Comparison of ENCODE assay signal across 19 cellular contexts in the genomic region with DNA sequence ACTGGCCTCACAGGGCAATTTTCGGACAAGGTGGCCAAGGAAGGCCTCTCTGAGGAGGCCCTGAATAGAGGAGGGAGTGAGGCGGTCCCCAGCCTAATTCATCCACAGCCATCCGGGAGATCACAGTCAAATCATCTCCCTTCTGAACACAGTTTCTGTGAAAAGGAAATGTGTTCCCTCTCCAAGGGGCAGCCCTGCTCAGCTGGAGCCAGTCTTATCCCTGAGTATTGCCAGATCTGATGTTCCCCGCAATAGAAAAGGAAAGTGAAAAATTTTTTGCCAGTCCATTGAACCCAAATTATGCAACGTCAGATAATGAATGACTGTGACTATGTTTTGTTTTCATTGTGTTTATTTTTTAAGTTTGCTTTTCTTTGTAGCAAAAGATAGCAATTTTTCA.
DNase-seq lines count a peak whose midpoint lies in the region; ATAC-seq, FAIRE-seq and TF ChIP-seq lines count a peak whose summit lies in the region.
"Had no signal": no experiment of that assay in that cellular context is flagged by ENCODE, and none has a peak within 500 bp of the region (broad histone marks: within the 10 kb centered on the region; RNA-seq: fewer than 3 reads in every experiment).

No MANE protein-coding gene starts in this region.

- no peaks in the 10 kb centered on the region for H3K79me2 ChIP-seq in K562 (ENCODE audit: control insufficient read depth, insufficient read depth, low read length)

- no peak overlapping the region for H3K9ac ChIP-seq in K562 (ENCODE audit: insufficient read depth in 1 of 2, low read depth in 2 of 2, low read length in 2 of 2)

- no peaks in the 10 kb centered on the region for H3K4me1 ChIP-seq in K562 (replicated peaks in 1 of 2; ENCODE audit: control insufficient read depth in 2 of 2, insufficient read depth in 2 of 2, low read length in 2 of 2)
- H3K4me1 ChIP-seq in right lobe of liver: peaks cover 0 to 12% (median 5%) of the 10 kb centered on the region in 4 donors

- H3K36me3 Mint-ChIP-seq in HFFc6 (ENCODE audit: low read depth): peaks cover 17% of the 10 kb centered on the region

- CTCF ChIA-PET in K562 (lab: Yijun Ruan, JAX; ENCODE audit: low intra/inter-chr PET ratio): no interaction called here

- in situ Hi-C loops in K562 (cut with MboI): no loop called here

- no peaks in the 10 kb centered on the region for H3K9me1 ChIP-seq in K562 (ENCODE audit: control insufficient read depth, insufficient read depth, low read length)

- H3K27ac Mint-ChIP-seq in HFFc6: 0 out of 2 replicates have a peak overlapping the region, but pooled peaks have one; percentile 42
- H3K27ac Mint-ChIP-seq: stimulated activated effector memory CD8-positive, alpha-beta T cell treated with anti-CD3 and anti-CD28 coated beads, Interleukin-12 subunit alpha, Interleukin-12 subunit beta, amount 100 ng/mL, for 72 hours had no signal

- H3K27me3 Mint-ChIP-seq in HFFc6 (ENCODE audit: insufficient read depth): no peaks in the 10 kb centered on the region; the same call in none of the 2 replicates

- no peak for ATAC-seq in K562
- ATAC-seq in right lobe of liver: peak; percentile 43 to 73 (median 55)
- ATAC-seq in GM19035 (IDR thresholded peaks at IDR 0.05; ENCODE audit: unreplicated experiment): no peak
- ATAC-seq: activated T-cell treated with anti-CD3 and anti-CD28 coated beads, Interleukin-2, amount 50 U/mL, for 4 hours; stimulated activated effector memory CD8-positive, alpha-beta T cell treated with anti-CD3 and anti-CD28 coated beads, Interleukin-12 subunit alpha, Interleukin-12 subunit beta, amount 100 ng/mL, for 72 hours had no signal

- no peak for FAIRE-seq in K562 (lab: Jason Lieb, UNC)
- FAIRE-seq: colon, D721Med, urothelium cell line had no signal

- DNase-seq in AG20443 (ENCODE audit: low spot score) (peak; percentile 39), HFFc6 (no peak), K562 (ENCODE audit: extremely low read depth in 1 of 4, low spot score in 3 of 4) (no peak), right lobe of liver (no peak), cerebellum (ENCODE audit: low spot score) (no peak), NCI-H2171 treated with DMSO at 0.1 percent for 48 hours (lab: John Stamatoyannopoulos, UW) (no peak), activated gamma-delta T cell treated with Interleukin-2 at 50 U/mL for 16 hours (no peak)
- DNase-seq: activated T-cell treated with anti-CD3 and anti-CD28 coated beads, Interleukin-2, amount 50 U/mL, for 4 hours; NCI-H1930; NCI-H510A; occipital lobe; PC-9 had no signal

- H3K4me3 Mint-ChIP-seq in HFFc6: no peak overlapping the region
- H3K4me3 Mint-ChIP-seq: activated T-cell treated with anti-CD3 and anti-CD28 coated beads, Interleukin-2, amount 50 U/mL, for 4 hours; stimulated activated effector memory CD8-positive, alpha-beta T cell treated with anti-CD3 and anti-CD28 coated beads, Interleukin-12 subunit alpha, Interleukin-12 subunit beta, amount 100 ng/mL, for 72 hours had no signal

- POLR2A ChIA-PET in K562 (lab: Yijun Ruan, JAX): interaction anchor here (0.6 kb wide), 2 partner anchors 10 to 22 kb away, joined by 3 read pairs; no protein-coding TSS in a partner anchor

- H3K27ac ChIP-seq in K562 (ENCODE audit: extremely low read depth, low read depth, low read length): no peak overlapping the region
- H3K27ac ChIP-seq in right lobe of liver: peak overlapping the region in 1 of 3 donors; percentile 3
- H3K27ac ChIP-seq: PC-9, SK-N-MC had no signal

- H3K4me3 ChIP-seq in K562 (no peak overlapping the region), right lobe of liver (no peak overlapping the region)
- H3K4me3 ChIP-seq: PC-9, SK-N-MC, skin epidermis had no signal

- TF ChIP-seq POLR2A in K562 (conservative IDR thresholded peaks at IDR 0.05) (no peak), right lobe of liver (IDR thresholded peaks at IDR 0.05) (no peak)

- TF ChIP-seq RAD21 in K562 (CRISPR knock-in tag; conservative IDR thresholded peaks at IDR 0.05 in 1 of 2, IDR thresholded peaks at IDR 0.05 in 1 of 2): no peak

- no peaks in the 10 kb centered on the region for H3K9me3 Mint-ChIP-seq in HFFc6
- H3K9me3 Mint-ChIP-seq: activated T-cell treated with anti-CD3 and anti-CD28 coated beads, Interleukin-2, amount 50 U/mL, for 4 hours; stimulated activated effector memory CD8-positive, alpha-beta T cell treated with anti-CD3 and anti-CD28 coated beads, Interleukin-12 subunit alpha, Interleukin-12 subunit beta, amount 100 ng/mL, for 72 hours had no signal

- H3K4me2 ChIP-seq in K562 (ENCODE audit: insufficient read depth, low read length): no peak overlapping the region
- H3K4me2 ChIP-seq: PC-9 had no signal

- intact Hi-C loops in K562 (cut with micrococcal nuclease) (no loop called here), right lobe of liver (cut with DNase I) (no loop called here)

- TF ChIP-seq CTCF in HFFc6 (IDR thresholded peaks at IDR 0.05) (no peak), K562 (IDR thresholded peaks at IDR 0.05 in 2 of 3, conservative IDR thresholded peaks at IDR 0.05 in 1 of 3; ENCODE audit: insufficient read depth in 2 of 3, low read depth in 1 of 3, low read length in 3 of 3) (no peak), right lobe of liver (IDR thresholded peaks at IDR 0.05) (no peak)

- no peak for TF ChIP-seq EP300 in K562 (IDR thresholded peaks at IDR 0.05; ENCODE audit: low read length)

- no peak overlapping the region for H2AFZ ChIP-seq in K562 (ENCODE audit: low read depth, low read length)
- H2AFZ ChIP-seq: PC-9 had no signal

- no peaks in the 10 kb centered on the region for H4K20me1 ChIP-seq in K562 (replicated peaks; ENCODE audit: control insufficient read depth, insufficient read depth, low read length)

- H3K27me3 ChIP-seq in K562 (ENCODE audit: control insufficient read depth in 2 of 2, insufficient read depth in 2 of 2, low read length in 2 of 2) (peaks cover 10 to 29% of the 10 kb centered on the region in 2 experiments; a peak in 4 of 5 replicates), right lobe of liver (no peaks in the 10 kb centered on the region)

- H3K9me3 ChIP-seq in K562 (replicated peaks; ENCODE audit: control insufficient read depth, insufficient read depth, low read depth, low read length) (no peaks in the 10 kb centered on the region), right lobe of liver (no peaks in the 10 kb centered on the region)

- H3K36me3 ChIP-seq in K562 (ENCODE audit: control insufficient read depth, insufficient read depth, low read length) (no peaks in the 10 kb centered on the region), right lobe of liver (no peaks in the 10 kb centered on the region)

- BruUV-seq in K562 (replicated peaks; lab: Mats Ljungman, UMichigan): no TSS peak

- peaks cover 73% of the 10 kb centered on the region for H3K4me1 Mint-ChIP-seq in HFFc6 (ENCODE audit: low read depth)

- WGBS in K562 (ENCODE audit: insufficient coverage, low coverage, missing lambda C conversion rate): 23% methylated on average over 5 of the region's 5 CpGs
- whole genome bisulfite sequencing in right lobe of liver (ENCODE audit: insufficient coverage, low coverage, low lambda C conversion rate, missing lambda C conversion rate): 52% methylated on average over 5 of the region's 5 CpGs

TF ChIP-seq in K562, 482 proteins besides CTCF, POLR2A, EP300 and RAD21:
- peak; percentile 28; the same call in 1 of the 2 replicates for TF ChIP-seq ZNF316 (IDR thresholded peaks at IDR 0.05)
- TF ChIP-seq, protein P1, sequence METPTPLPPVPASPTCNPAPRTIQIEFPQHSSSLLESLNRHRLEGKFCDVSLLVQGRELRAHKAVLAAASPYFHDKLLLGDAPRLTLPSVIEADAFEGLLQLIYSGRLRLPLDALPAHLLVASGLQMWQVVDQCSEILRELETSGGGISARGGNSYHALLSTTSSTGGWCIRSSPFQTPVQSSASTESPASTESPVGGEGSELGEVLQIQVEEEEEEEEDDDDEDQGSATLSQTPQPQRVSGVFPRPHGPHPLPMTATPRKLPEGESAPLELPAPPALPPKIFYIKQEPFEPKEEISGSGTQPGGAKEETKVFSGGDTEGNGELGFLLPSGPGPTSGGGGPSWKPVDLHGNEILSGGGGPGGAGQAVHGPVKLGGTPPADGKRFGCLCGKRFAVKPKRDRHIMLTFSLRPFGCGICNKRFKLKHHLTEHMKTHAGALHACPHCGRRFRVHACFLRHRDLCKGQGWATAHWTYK (CRISPR knock-in tag; IDR thresholded peaks at IDR 0.05): no peak
- TF ChIP-seq MAFG (tag; conservative IDR thresholded peaks at IDR 0.05): 0 out of 2 replicates have a peak, but pooled peaks have one; percentile 11

Comparison
In these comparisons a context has a peak if more than half of its experiments do, and no peak if none do; other contexts are left out.
1. ATAC-seq: peak in right lobe of liver (4 of 4); none in K562 (single experiment) and GM19035 (single experiment).